13 cellular contexts compared by ENCODE assay signal in the genomic region with DNA sequence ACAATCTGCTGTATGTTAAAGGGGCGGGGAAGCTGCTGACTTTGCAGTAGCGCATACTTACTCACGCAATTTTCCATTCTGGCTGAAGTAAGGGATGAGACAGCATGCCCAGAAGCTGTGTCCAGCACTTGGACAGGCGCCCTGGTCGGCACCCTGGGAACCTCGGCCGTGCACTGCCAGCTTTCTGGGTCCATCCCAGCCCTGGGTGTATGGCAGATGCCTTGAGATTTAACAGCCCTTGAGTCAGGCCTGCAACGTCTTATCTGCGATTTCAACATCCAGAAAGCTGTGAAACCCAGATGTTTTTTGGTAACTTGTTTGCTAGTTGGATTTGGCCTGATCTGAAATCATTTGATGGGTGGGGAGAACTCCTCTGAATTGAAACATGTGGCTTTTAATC. TPM values are rescaled to one million over a fixed set of nuclear protein-coding genes. Genes with fewer than 3 reads are reported as not detected.
DNase-seq lines count a peak whose midpoint lies in the region; ATAC-seq, FAIRE-seq and TF ChIP-seq lines count a peak whose summit lies in the region.
"Had no signal": no experiment of that assay in that cellular context is flagged by ENCODE, and none has a peak within 500 bp of the region (broad histone marks: within the 10 kb centered on the region; RNA-seq: fewer than 3 reads in every experiment).

No MANE protein-coding gene starts in this region.

- peak overlapping the region in 1 of 2 donors; percentile 10 for H3K9ac ChIP-seq in colonic mucosa (ENCODE audit: low read depth in 2 of 2, low read length in 2 of 2)

- peak; percentile 54 to 59 for ATAC-seq in lower lobe of right lung

- intact Hi-C loops in colonic mucosa (cut with DNase I) (no loop called here), lower lobe of right lung (cut with DNase I) (no loop called here)

- H3K4me1 ChIP-seq in colonic mucosa, result no peaks in the 10 kb centered on the region
- H3K4me1 ChIP-seq in lower lobe of right lung, result peaks cover 15% of the 10 kb centered on the region

- H3K36me3 ChIP-seq in colonic mucosa (no peaks in the 10 kb centered on the region), lower lobe of right lung (no peaks in the 10 kb centered on the region)

- no peak for FAIRE-seq in frontal cortex (lab: Jason Lieb, UNC)
- FAIRE-seq: H54 had no signal

- H3K27me3 ChIP-seq in colonic mucosa (no peaks in the 10 kb centered on the region), lower lobe of right lung (ENCODE audit: low read depth) (no peaks in the 10 kb centered on the region)

- TF ChIP-seq CTCF in colonic mucosa (IDR thresholded peaks at IDR 0.05) (no peak), lower lobe of right lung (IDR thresholded peaks at IDR 0.05) (no peak), GM13977 (IDR thresholded peaks at IDR 0.05; ENCODE audit: extremely low read depth, insufficient read depth, missing control alignments) (no peak)

- DNase-seq in GM03348 (ENCODE audit: low spot score) (peak; percentile 89), colonic mucosa (peak; percentile 44), lower lobe of right lung (no peak), stromal cell of bone marrow (ENCODE audit: low read depth) (peak; percentile 90), T-helper 1 cell (no peak), NCI-H1436 treated with DMSO at 0.1 percent for 48 hours (lab: John Stamatoyannopoulos, UW) (no peak), frontal cortex (ENCODE audit: low spot score in 2 of 2) (no peak), GM13977 (ENCODE audit: low spot score) (no peak)
- DNase-seq: activated B cell treated with CpG ODN at 0.5 μM for 24 hours; activated naive CD8-positive, alpha-beta T cell treated with anti-CD3 and anti-CD28 coated beads for 36 hours; DMS53; NCI-H1417 had no signal

- H3K4me3 ChIP-seq in colonic mucosa (no peak overlapping the region), lower lobe of right lung (no peak overlapping the region)

- peak overlapping the region; percentile 9 for H3K27ac ChIP-seq in colonic mucosa
- no peak overlapping the region for H3K27ac ChIP-seq in lower lobe of right lung

- H3K9me3 ChIP-seq in colonic mucosa (no peaks in the 10 kb centered on the region), lower lobe of right lung (no peaks in the 10 kb centered on the region)

- in situ Hi-C loops in GM13977 (cut with MboI; ENCODE audit: low pct_unique_long_range_greater_than_20kb, low sequenced_read_pairs, unreplicated experiment), result no loop called here

RNA-seq across cellular contexts. Expression of gene EML1, which starts 16.2 kb away (rescaled TPM):
- total RNA-seq in colonic mucosa, result 10 to 100 TPM in 1 of 2 donors, 1 to 10 TPM in 1; 3.6 to 14.2 TPM
- total RNA-seq in lower lobe of right lung, result 34.5 TPM
- total RNA-seq in frontal cortex, result 116 TPM
- total RNA-seq: activated B cell treated with CpG ODN at 0.5 μM for 24 hours had no signal

Comparison
In these comparisons a context has a peak if more than half of its experiments do, and no peak if none do; other contexts are left out.
1. DNase-seq: peak in GM03348 (single experiment), colonic mucosa (single experiment) and stromal cell of bone marrow (single experiment); none in lower lobe of right lung (single experiment), T-helper 1 cell (0 of 5), NCI-H1436 treated with DMSO at 0.1 percent for 48 hours (single experiment), frontal cortex (0 of 2) and GM13977 (single experiment).